Comparison of ENCODE assay signal across 1 cellular context in genomic region chr16:48641770-48642169, GRCh38.
TF ChIP-seq lines count a peak whose summit lies in the region.

No MANE protein-coding gene starts in this region.

TF ChIP-seq in GM12878, 131 proteins besides CTCF, POLR2A, EP300 and RAD21 (continued from another document):
- TF ChIP-seq USF2 (IDR thresholded peaks at IDR 0.05; ENCODE audit: borderline replicate concordance, low read depth, low read length) (no peak), ZBTB40 (IDR thresholded peaks at IDR 0.05; ENCODE audit: borderline replicate concordance) (no peak), EGR1 (IDR thresholded peaks at IDR 0.05; ENCODE audit: borderline replicate concordance in 1 of 2, low read depth in 2 of 2, low read length in 2 of 2) (no peak), SKIL (IDR thresholded peaks at IDR 0.05; ENCODE audit: low read depth, poor library complexity, severe bottlenecking) (no peak), KAT2A (conservative IDR thresholded peaks at IDR 0.05; ENCODE audit: control insufficient read depth, low read depth, low read length) (no peak), HDAC6 (IDR thresholded peaks at IDR 0.05; ENCODE audit: unreplicated experiment) (no peak), CHD1 (IDR thresholded peaks at IDR 0.05; ENCODE audit: low read depth, low read length) (no peak), KDM1A (IDR thresholded peaks at IDR 0.05; ENCODE audit: borderline replicate concordance) (no peak), ZNF592 (IDR thresholded peaks at IDR 0.05) (no peak)
- TF ChIP-seq, protein P1, sequence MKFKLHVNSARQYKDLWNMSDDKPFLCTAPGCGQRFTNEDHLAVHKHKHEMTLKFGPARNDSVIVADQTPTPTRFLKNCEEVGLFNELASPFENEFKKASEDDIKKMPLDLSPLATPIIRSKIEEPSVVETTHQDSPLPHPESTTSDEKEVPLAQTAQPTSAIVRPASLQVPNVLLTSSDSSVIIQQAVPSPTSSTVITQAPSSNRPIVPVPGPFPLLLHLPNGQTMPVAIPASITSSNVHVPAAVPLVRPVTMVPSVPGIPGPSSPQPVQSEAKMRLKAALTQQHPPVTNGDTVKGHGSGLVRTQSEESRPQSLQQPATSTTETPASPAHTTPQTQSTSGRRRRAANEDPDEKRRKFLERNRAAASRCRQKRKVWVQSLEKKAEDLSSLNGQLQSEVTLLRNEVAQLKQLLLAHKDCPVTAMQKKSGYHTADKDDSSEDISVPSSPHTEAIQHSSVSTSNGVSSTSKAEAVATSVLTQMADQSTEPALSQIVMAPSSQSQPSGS (IDR thresholded peaks at IDR 0.05; ENCODE audit: low read length): no peak
TF ChIP-seq in GM12878: peak in this region for 0.
